18 cellular contexts compared by ENCODE assay signal in the genomic region with DNA sequence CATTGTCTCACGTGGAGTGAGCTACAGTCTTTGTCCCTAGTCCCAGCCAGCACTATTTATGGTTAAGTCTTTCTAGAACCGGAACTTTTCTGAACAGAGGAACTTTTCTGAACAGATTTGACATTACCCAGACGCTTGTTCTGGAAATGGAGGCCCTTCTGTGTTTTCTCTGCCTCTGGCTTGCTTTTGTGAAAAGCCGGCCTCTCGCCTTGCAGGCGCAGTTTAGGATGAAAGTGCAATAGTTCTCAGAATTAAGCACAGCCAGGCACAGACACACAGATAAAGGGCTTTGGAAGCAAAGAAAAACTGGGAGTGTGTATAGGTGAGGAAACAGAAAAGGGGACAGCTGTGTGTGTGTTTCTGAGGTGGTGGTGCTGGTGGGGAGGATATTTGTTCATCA. TPM values are rescaled to one million over a fixed set of nuclear protein-coding genes. Genes with fewer than 3 reads are reported as not detected.
DNase-seq lines count a peak whose midpoint lies in the region; ATAC-seq and TF ChIP-seq lines count a peak whose summit lies in the region.
"Had no signal": no experiment of that assay in that cellular context is flagged by ENCODE, and none has a peak within 500 bp of the region (broad histone marks: within the 10 kb centered on the region; RNA-seq: fewer than 3 reads in every experiment).

No MANE protein-coding gene starts in this region.

- POLR2A ChIA-PET in activated CD4-positive, alpha-beta T cell treated with anti-CD3 and anti-CD28 coated beads, Interleukin-2, amount 10 ng/mL, durations not matched to agents 7 days and 5 days (lab: Charles Lee) = no interaction called here

- H3K27ac Mint-ChIP-seq in activated CD4-positive, alpha-beta T cell treated with anti-CD3 and anti-CD28 coated beads, Interleukin-2, amount 10 ng/mL, durations not matched to agents 7 days and 5 days = peak overlapping the region; percentile 61
- H3K27ac Mint-ChIP-seq in nephron progenitor cell (no peak overlapping the region), type B pancreatic cell (peak overlapping the region; percentile 75)
- H3K27ac Mint-ChIP-seq: activated CD8-positive, alpha-beta T cell treated with anti-CD3 and anti-CD28 coated beads, Interleukin-2, amount 10 ng/mL, durations not matched to agents 7 days and 5 days; naive thymus-derived CD8-positive, alpha-beta T cell had no signal

- no peak for TF ChIP-seq POLR2A in gastroesophageal sphincter (IDR thresholded peaks at IDR 0.05)

- H3K4me3 Mint-ChIP-seq in activated CD4-positive, alpha-beta T cell treated with anti-CD3 and anti-CD28 coated beads, Interleukin-2, amount 10 ng/mL, durations not matched to agents 7 days and 5 days = no peak overlapping the region
- peak overlapping the region; percentile 82 for H3K4me3 Mint-ChIP-seq in nephron progenitor cell
- peak overlapping the region; percentile 77 for H3K4me3 Mint-ChIP-seq in type B pancreatic cell
- H3K4me3 Mint-ChIP-seq: activated CD8-positive, alpha-beta T cell treated with anti-CD3 and anti-CD28 coated beads, Interleukin-2, amount 10 ng/mL, durations not matched to agents 7 days and 5 days; naive thymus-derived CD8-positive, alpha-beta T cell had no signal

- H3K9me3 Mint-ChIP-seq in activated CD4-positive, alpha-beta T cell treated with anti-CD3 and anti-CD28 coated beads, Interleukin-2, amount 10 ng/mL, durations not matched to agents 7 days and 5 days = no peaks in the 10 kb centered on the region
- H3K9me3 Mint-ChIP-seq in nephron progenitor cell (no peaks in the 10 kb centered on the region), type B pancreatic cell (no peaks in the 10 kb centered on the region)
- H3K9me3 Mint-ChIP-seq: naive thymus-derived CD8-positive, alpha-beta T cell had no signal

- CTCF ChIA-PET in activated CD4-positive, alpha-beta T cell treated with anti-CD3 and anti-CD28 coated beads, Interleukin-2, amount 10 ng/mL, durations not matched to agents 7 days and 5 days (lab: Charles Lee) = no interaction called here

- no peak for TF ChIP-seq CTCF in gastroesophageal sphincter (IDR thresholded peaks at IDR 0.05)
- TF ChIP-seq CTCF in nephron progenitor cell (IDR thresholded peaks at IDR 0.05) = no peak
- TF ChIP-seq CTCF in type B pancreatic cell (conservative IDR thresholded peaks at IDR 0.05) = no peak

- H3K4me3 ChIP-seq in gastroesophageal sphincter = peak overlapping the region; percentile 32 to 77
- H3K4me3 ChIP-seq: upper lobe of left lung had no signal

- H3K36me3 Mint-ChIP-seq in activated CD4-positive, alpha-beta T cell treated with anti-CD3 and anti-CD28 coated beads, Interleukin-2, amount 10 ng/mL, durations not matched to agents 7 days and 5 days (ENCODE audit: low read depth) = no peaks in the 10 kb centered on the region
- H3K36me3 Mint-ChIP-seq in nephron progenitor cell (ENCODE audit: low read depth) = peaks cover 47% of the 10 kb centered on the region
- H3K36me3 Mint-ChIP-seq in type B pancreatic cell = no peaks in the 10 kb centered on the region
- H3K36me3 Mint-ChIP-seq: naive thymus-derived CD8-positive, alpha-beta T cell had no signal

- peak overlapping the region; percentile 49 to 96 (median 86) for H3K27ac ChIP-seq in gastroesophageal sphincter
- H3K27ac ChIP-seq: adrenal gland, upper lobe of left lung had no signal

- 11 to 38% methylated on average over 3 to 6 of the region's 6 CpGs for WGBS in gastroesophageal sphincter (ENCODE audit: low coverage in 1 of 2), 2 donors

- no peaks in the 10 kb centered on the region for H3K36me3 ChIP-seq in gastroesophageal sphincter
- H3K36me3 ChIP-seq: adrenal gland, upper lobe of left lung had no signal

- ATAC-seq in gastroesophageal sphincter (no peak), GM21360 (IDR thresholded peaks at IDR 0.05; ENCODE audit: unreplicated experiment) (no peak)
- ATAC-seq: activated CD8-positive, alpha-beta T cell treated with anti-CD3 and anti-CD28 coated beads, Interleukin-2, amount 10 ng/mL, durations not matched to agents 7 days and 5 days; left colon; naive thymus-derived CD8-positive, alpha-beta T cell had no signal

- no peak for DNase-seq in activated CD4-positive, alpha-beta T cell treated with anti-CD3 and anti-CD28 coated beads, Interleukin-2, amount 10 ng/mL, durations not matched to agents 7 days and 5 days
- DNase-seq in activated CD4-positive, alpha-beta T cell treated with anti-CD3 and anti-CD28 coated beads for 4 hours = no peak
- DNase-seq in nephron progenitor cell (no peak), type B pancreatic cell (ENCODE audit: extremely low spot score, unreplicated experiment) (no peak), amniotic stem cell (lab: John Stamatoyannopoulos, UW) (no peak), NCI-H2171 treated with DMSO at 0.1 percent for 48 hours (lab: John Stamatoyannopoulos, UW) (no peak)
- DNase-seq: activated CD8-positive, alpha-beta T cell treated with anti-CD3 and anti-CD28 coated beads, Interleukin-2, amount 10 ng/mL, durations not matched to agents 7 days and 5 days; adrenal gland; DMS79; left colon; naive thymus-derived CD8-positive, alpha-beta T cell; NCI-H187 treated with DMSO at 0.1 percent for 48 hours; NCI-H510A; stimulated activated CD4-positive, alpha-beta T cell treated with anti-CD3 and anti-CD28 coated beads, Interleukin-4, amount 100 ng/mL, for 1 hour had no signal

- no peaks in the 10 kb centered on the region for H3K9me3 ChIP-seq in gastroesophageal sphincter
- H3K9me3 ChIP-seq: adrenal gland, upper lobe of left lung had no signal

- peaks cover 27% of the 10 kb centered on the region for H3K4me1 Mint-ChIP-seq in activated CD4-positive, alpha-beta T cell treated with anti-CD3 and anti-CD28 coated beads, Interleukin-2, amount 10 ng/mL, durations not matched to agents 7 days and 5 days
- H3K4me1 Mint-ChIP-seq in nephron progenitor cell (peaks cover 80% of the 10 kb centered on the region), type B pancreatic cell (ENCODE audit: unreplicated experiment) (peaks cover 23% of the 10 kb centered on the region)

- peaks cover 31% of the 10 kb centered on the region for H3K27me3 ChIP-seq in gastroesophageal sphincter

- H3K4me1 ChIP-seq in gastroesophageal sphincter = peaks cover 0 to 74% (median 7%) of the 10 kb centered on the region in 3 donors

- peaks cover 82% of the 10 kb centered on the region for H3K27me3 Mint-ChIP-seq in activated CD4-positive, alpha-beta T cell treated with anti-CD3 and anti-CD28 coated beads, Interleukin-2, amount 10 ng/mL, durations not matched to agents 7 days and 5 days
- peaks cover 69% of the 10 kb centered on the region for H3K27me3 Mint-ChIP-seq in nephron progenitor cell (ENCODE audit: low read depth, poor library complexity)
- H3K27me3 Mint-ChIP-seq in type B pancreatic cell = peaks cover 91% of the 10 kb centered on the region

- TF ChIP-seq EP300 in gastroesophageal sphincter (IDR thresholded peaks at IDR 0.05) = no peak

RNA-seq across cellular contexts. Expression of gene GDNF, which starts 5.9 kb away (rescaled TPM):
- total RNA-seq in activated CD4-positive, alpha-beta T cell treated with anti-CD3 and anti-CD28 coated beads, Interleukin-2, amount 10 ng/mL, durations not matched to agents 7 days and 5 days = not detected
- 1 to 10 TPM in 3 of 4 donors, under 1 TPM in 1; 0.81 to 6.4 (median 4.3) TPM for total RNA-seq in gastroesophageal sphincter
- total RNA-seq in type B pancreatic cell (ENCODE audit: low replicate concordance) = 0.98 and 5.7 TPM in 2 replicates
- total RNA-seq: activated CD8-positive, alpha-beta T cell treated with anti-CD3 and anti-CD28 coated beads, Interleukin-2, amount 10 ng/mL, durations not matched to agents 7 days and 5 days; endothelial cell of umbilical vein; naive thymus-derived CD8-positive, alpha-beta T cell had no signal
